Comparison of ENCODE assay signal across 11 cellular contexts in genomic region chr4:3013839-3014350, GRCh38. TPM values are rescaled to one million over a fixed set of nuclear protein-coding genes. Genes with fewer than 3 reads are reported as not detected.
DNase-seq lines count a peak whose midpoint lies in the region; ATAC-seq, FAIRE-seq and TF ChIP-seq lines count a peak whose summit lies in the region.
"Had no signal": no experiment of that assay in that cellular context is flagged by ENCODE, and none has a peak within 500 bp of the region (broad histone marks: within the 10 kb centered on the region; RNA-seq: fewer than 3 reads in every experiment).

No MANE protein-coding gene starts in this region.

- peak overlapping the region; percentile 93 for H3K4me2 ChIP-seq in GM12878 (ENCODE audit: control insufficient read depth, insufficient read depth)

- H3K9me3 Mint-ChIP-seq in Caco-2 (ENCODE audit: unreplicated experiment): no peaks in the 10 kb centered on the region

- H3K27ac Mint-ChIP-seq in Caco-2 (ENCODE audit: unreplicated experiment): no peak overlapping the region

- H3K79me2 ChIP-seq in GM12878 (ENCODE audit: control insufficient read depth, insufficient read depth, low read length): no peaks in the 10 kb centered on the region

- H2AFZ ChIP-seq in GM12878 (ENCODE audit: control insufficient read depth, low read depth, low read length): peak overlapping the region; percentile 74

- TF ChIP-seq RAD21 in GM12878 (IDR thresholded peaks at IDR 0.05; ENCODE audit: insufficient read depth, low read depth, low read length): no peak

- H3K27ac ChIP-seq in GM12878 (ENCODE audit: control insufficient read depth, insufficient read depth) (peak overlapping the region; percentile 50), spleen (no peak overlapping the region)
- H3K27ac ChIP-seq: SK-N-MC had no signal

- no peaks in the 10 kb centered on the region for H3K36me3 Mint-ChIP-seq in Caco-2 (ENCODE audit: insufficient read depth, unreplicated experiment)

- TF ChIP-seq CTCF in Caco-2 (IDR thresholded peaks at IDR 0.05; ENCODE audit: insufficient read depth in 1 of 2, low read depth in 1 of 2, low read length in 1 of 2, severe bottlenecking in 1 of 2, unreplicated experiment in 1 of 2) (no peak), GM12878 (IDR thresholded peaks at IDR 0.05 in 2 of 3, conservative IDR thresholded peaks at IDR 0.05 in 1 of 3; ENCODE audit: control insufficient read depth in 2 of 3, extremely low read depth in 1 of 3, insufficient read depth in 1 of 3, low read depth in 3 of 3, low read length in 3 of 3) (no peak), spleen (IDR thresholded peaks at IDR 0.05 in 8 of 11, conservative IDR thresholded peaks at IDR 0.05 in 3 of 11) (no peak)

- TF ChIP-seq POLR2A in GM12878 (IDR thresholded peaks at IDR 0.05; ENCODE audit: low read depth, low read length): no peak
- no peak for TF ChIP-seq POLR2A in spleen (IDR thresholded peaks at IDR 0.05)

- H3K27me3 ChIP-seq in Caco-2 (replicated peaks; ENCODE audit: control insufficient read depth, insufficient read depth, low read length) (no peaks in the 10 kb centered on the region), GM12878 (replicated peaks in 1 of 2; ENCODE audit: control insufficient read depth in 2 of 2, insufficient read depth in 2 of 2, low read length in 1 of 2) (no peaks in the 10 kb centered on the region), spleen (replicated peaks in 1 of 7) (no peaks in the 10 kb centered on the region)

- intact Hi-C loops in Caco-2 (cut with micrococcal nuclease; ENCODE audit: unreplicated experiment): no loop called here
- intact Hi-C loops in GM12878 (cut with micrococcal nuclease; ENCODE audit: unreplicated experiment): no loop called here
- intact Hi-C loops in spleen (cut with DNase I; ENCODE audit: low total_unique reads): no loop called here

- RAD21 ChIA-PET in GM12878 (lab: Charles Lee; ENCODE audit: unreplicated experiment): interaction anchor here (1.1 to 1.4 kb wide), 3 partner anchors 19 to 37 kb away, joined by 3 to 6 read pairs (median 3); no protein-coding TSS in a partner anchor

- BruUV-seq in Caco-2 (replicated peaks; lab: Mats Ljungman, UMichigan): no TSS peak
- BruUV-seq in GM12878 (replicated peaks; lab: Mats Ljungman, UMichigan): no TSS peak

- peak; percentile 85 for ATAC-seq in HG02610 (IDR thresholded peaks at IDR 0.05; ENCODE audit: unreplicated experiment)
- ATAC-seq in GM12878: peak; percentile 86

- no peaks in the 10 kb centered on the region for H3K27me3 Mint-ChIP-seq in Caco-2 (ENCODE audit: insufficient read depth, unreplicated experiment)

- no peak overlapping the region; the same call in 1 of the 2 replicates for H3K9ac ChIP-seq in GM12878 (ENCODE audit: control insufficient read depth, insufficient read depth, low read length)

- TF ChIP-seq EP300 in GM12878 (IDR thresholded peaks at IDR 0.05; ENCODE audit: borderline replicate concordance in 1 of 2, control insufficient read depth in 1 of 2, low read depth in 2 of 2, low read length in 2 of 2): no peak

- FAIRE-seq in GM18507 (lab: Jason Lieb, UNC) (peak; percentile 74), GM12878 (lab: Jason Lieb, UNC) (peak; percentile 89)
- FAIRE-seq: HTR-8/SVneo had no signal

- CTCF ChIA-PET in Caco-2 (lab: Charles Lee): interaction anchor here (0.6 to 1.6 kb wide), 7 partner anchors 9 to 65 kb away, joined by 3 to 14 read pairs (median 4); partner anchors contain the start of genes GRK4 and NOP14
- CTCF ChIA-PET in GM12878 (lab: Yijun Ruan, JAX): interaction anchor here (0.7 to 1.8 kb wide), 6 partner anchors 18 to 36 kb away, joined by 3 to 12 read pairs (median 4); no protein-coding TSS in a partner anchor

- 5% methylated on average over 8 of the region's 8 CpGs for WGBS in GM12878 (ENCODE audit: insufficient coverage, insufficient replicate concordance, low lambda C conversion rate, missing lambda C conversion rate)
- 71 to 81% (median 74%) methylated on average over 8 of the region's 8 CpGs for WGBS in spleen, 5 donors

- peaks cover 9% of the 10 kb centered on the region for H3K4me1 Mint-ChIP-seq in Caco-2 (ENCODE audit: low read depth, unreplicated experiment)

- POLR2A ChIA-PET in Caco-2 (lab: Charles Lee) (no interaction called here), GM12878 (lab: Charles Lee) (interaction anchor here (0.7 to 2.4 kb wide), 2 partner anchors 78 to 981 kb away, joined by 4 read pairs; no protein-coding TSS in a partner anchor)

- DNase-seq in Caco-2: peak; percentile 73 to 80
- peak; percentile 44 for DNase-seq in GM18507 (ENCODE audit: extremely low spot score, insufficient read length, low read depth)
- DNase-seq in GM12878 (ENCODE audit: low read depth, low spot score): peak; percentile 46
- DNase-seq in midbrain (lab: John Stamatoyannopoulos, UW): no peak
- DNase-seq in glomerular visceral epithelial cell (ENCODE audit: extremely low spot score): no peak
- no peak for DNase-seq in NCI-H748 (lab: John Stamatoyannopoulos, UW; ENCODE audit: unreplicated experiment)
- no peak for DNase-seq in spleen
- DNase-seq: NCI-H2107 had no signal

- H3K9me3 ChIP-seq in Caco-2 (no peaks in the 10 kb centered on the region), GM12878 (replicated peaks; ENCODE audit: control insufficient read depth, insufficient read depth, low read length) (no peaks in the 10 kb centered on the region), spleen (no peaks in the 10 kb centered on the region)

- H3K36me3 ChIP-seq in Caco-2 (ENCODE audit: control insufficient read depth, insufficient read depth, low read length) (no peaks in the 10 kb centered on the region), GM12878 (ENCODE audit: control insufficient read depth in 2 of 2, insufficient read depth in 2 of 2, low read length in 1 of 2) (no peaks in the 10 kb centered on the region), spleen (no peaks in the 10 kb centered on the region)

- SMC1A ChIA-PET in GM12878 (lab: Charles Lee; ENCODE audit: uncharacterized antibody, unreplicated experiment): interaction anchor here (0.7 to 1.6 kb wide), 5 partner anchors 23 to 230 kb away, joined by 3 to 10 read pairs (median 3); no protein-coding TSS in a partner anchor

- H3K4me1 ChIP-seq in Caco-2 (peaks cover 7% of the 10 kb centered on the region; the same call in 1 of the 2 replicates), GM12878 (ENCODE audit: control insufficient read depth, insufficient read depth, low read length) (peaks cover 25% of the 10 kb centered on the region), spleen (no peaks in the 10 kb centered on the region)

- peak overlapping the region; percentile 38 for H3K4me3 Mint-ChIP-seq in Caco-2 (ENCODE audit: unreplicated experiment)

- no peaks in the 10 kb centered on the region for H4K20me1 ChIP-seq in GM12878 (ENCODE audit: control insufficient read depth, insufficient read depth)

- in situ Hi-C loops in GM12878 (cut with MboI): no loop called here

- H3K4me3 ChIP-seq in Caco-2 (ENCODE audit: low read depth, low read length): no peak overlapping the region
- H3K4me3 ChIP-seq in GM12878: no peak overlapping the region
- no peak overlapping the region for H3K4me3 ChIP-seq in spleen
- H3K4me3 ChIP-seq: SK-N-MC had no signal

TF ChIP-seq in GM12878, 131 proteins besides CTCF, POLR2A, EP300 and RAD21 (continues in another document):
- TF ChIP-seq BHLHE40 (IDR thresholded peaks at IDR 0.05; ENCODE audit: borderline replicate concordance in 1 of 2, low read depth in 2 of 2, low read length in 1 of 2) (peak; percentile 58 to 63; a peak in 3 of 4 replicates), FOXM1 (IDR thresholded peaks at IDR 0.05; ENCODE audit: low read depth, low read length) (no peak; the same call in 1 of the 2 replicates), RCOR1 (conservative IDR thresholded peaks at IDR 0.05; ENCODE audit: low read depth, low read length) (no peak), ZNF622 (IDR thresholded peaks at IDR 0.05) (no peak), SP1 (IDR thresholded peaks at IDR 0.05; ENCODE audit: low read depth, low read length) (no peak)

RNA-seq across cellular contexts. Expression of gene GRK4, which starts 50.5 kb away (rescaled TPM):
- total RNA-seq in Caco-2 (2022) (6.8 and 7.1 TPM in 2 replicates), GM12878 (2014; rRNA removed) (2.3 and 2.5 TPM in 2 replicates), GM12878 (2014; rRNA removed; fragmentation: Illumina TruSeq; extraction: Trizol) (2.4 and 2.9 TPM in 2 replicates), GM12878 (2021) (3.0 and 3.6 TPM in 2 replicates), spleen (1 to 10 TPM; 1.8 to 4.3 (median 2.6) TPM)
- total RNA-seq in GM12878 (2013; cell fraction: nucleolus; rRNA removed): 1.9 and 2.9 TPM in 2 replicates
- polyA plus RNA-seq in GM12878 (2011; ENCODE audit: low read depth): 0.94 TPM
- polyA plus RNA-seq in GM12878 (2011; rRNA removed) (1.3 and 1.5 TPM in 2 replicates), GM12878 (2014; fragmentation: Illumina TruSeq; extraction: Trizol) (2.3 TPM in 2 replicates), GM12878 (2014; fragmentation: Nextera tagmentation; extraction: Ambion mirVana) (1 to 10 TPM; 1.1 to 1.6 TPM), GM12878 (2014; rRNA removed) (2.9 and 3.0 TPM in 2 replicates), GM12878 (2016; fragmentation: Nextera tagmentation; extraction: Ambion mirVana) (1 to 10 TPM; 3.4 to 4.0 TPM), spleen (1 to 10 TPM; 1.0 to 1.7 (median 1.2) TPM)
- polyA plus RNA-seq in GM12878 (2011; cell fraction: cytosol; rRNA removed): 0.70 and 1.1 TPM in 2 replicates
- polyA plus RNA-seq in GM12878 (2011; cell fraction: nucleus; rRNA removed): 0.72 and 1.1 TPM in 2 replicates
- 2.6 and 2.7 TPM in 2 replicates for polyA plus RNA-seq in GM12878 (2012)
- polyA minus RNA-seq in GM12878 (2011; rRNA and poly(A)+ RNA removed): 0.72 and 1.2 TPM in 2 replicates
- 0.83 and 1.1 TPM in 2 replicates for polyA minus RNA-seq in GM12878 (2011; cell fraction: cytosol; rRNA and poly(A)+ RNA removed)
- 0.36 and 1.1 TPM in 2 replicates for polyA minus RNA-seq in GM12878 (2011; cell fraction: nucleus; rRNA and poly(A)+ RNA removed)

RNA-seq across cellular contexts. Expression of gene NOP14, which starts 50.7 kb away (rescaled TPM):
- total RNA-seq in Caco-2 (2022) (55.2 and 60.5 TPM in 2 replicates), GM12878 (2014; rRNA removed) (40.3 and 42.1 TPM in 2 replicates), GM12878 (2014; rRNA removed; fragmentation: Illumina TruSeq; extraction: Trizol) (52.5 and 57.3 TPM in 2 replicates), GM12878 (2021) (74.3 and 80.6 TPM in 2 replicates), spleen (10 to 100 TPM; 21.1 to 30.5 (median 25.0) TPM)
- 30.0 and 34.7 TPM in 2 replicates for total RNA-seq in GM12878 (2013; cell fraction: nucleolus; rRNA removed)
- 26.2 TPM for polyA plus RNA-seq in GM12878 (2011; ENCODE audit: low read depth)
- polyA plus RNA-seq in GM12878 (2011; rRNA removed) (17.2 and 18.8 TPM in 2 replicates), GM12878 (2014; fragmentation: Illumina TruSeq; extraction: Trizol) (64.9 and 65.2 TPM in 2 replicates), GM12878 (2014; fragmentation: Nextera tagmentation; extraction: Ambion mirVana) (10 to 100 TPM; 13.8 to 24.7 TPM), GM12878 (2014; rRNA removed) (31.6 and 36.4 TPM in 2 replicates), GM12878 (2016; fragmentation: Nextera tagmentation; extraction: Ambion mirVana) (10 to 100 TPM; 74.5 to 76.6 TPM), spleen (10 to 100 TPM; 10.2 to 20.3 (median 12.2) TPM)
- 13.0 and 14.4 TPM in 2 replicates for polyA plus RNA-seq in GM12878 (2011; cell fraction: cytosol; rRNA removed)
- 20.7 and 30.4 TPM in 2 replicates for polyA plus RNA-seq in GM12878 (2011; cell fraction: nucleus; rRNA removed)
- polyA plus RNA-seq in GM12878 (2012): 33.0 and 35.7 TPM in 2 replicates
- 14.1 and 15.1 TPM in 2 replicates for polyA minus RNA-seq in GM12878 (2011; rRNA and poly(A)+ RNA removed)
- 15.6 and 17.3 TPM in 2 replicates for polyA minus RNA-seq in GM12878 (2011; cell fraction: cytosol; rRNA and poly(A)+ RNA removed)
- polyA minus RNA-seq in GM12878 (2011; cell fraction: nucleus; rRNA and poly(A)+ RNA removed): 6.8 and 11.3 TPM in 2 replicates

Comparison
In these comparisons a context has a peak if more than half of its experiments do, and no peak if none do; other contexts are left out.
1. DNase-seq: peak in Caco-2 (2 of 2), GM18507 (single experiment) and GM12878 (single experiment); none in midbrain (single experiment), glomerular visceral epithelial cell (single experiment), NCI-H748 (single experiment) and spleen (single experiment).